ENCODE assay signal across 29 cellular contexts in genomic region chr4:185819144-185819543, GRCh38.
"Had no signal": no experiment of that assay in that cellular context is flagged by ENCODE, and none has a peak within 500 bp of the region (broad histone marks: within the 10 kb centered on the region; RNA-seq: fewer than 3 reads in every experiment).

No MANE protein-coding gene starts in this region.

- H3K4me3 Mint-ChIP-seq: mesothelial cell of epicardium; naive B cell; natural killer cell; nephron progenitor cell; neural progenitor cell; stimulated activated memory B cell treated with anti-CD40 and anti-IgM and Interleukin-4, amounts not matched to agents 10 μg/mL and 1 μg/mL and 100 μg/mL, for 72 hours; stimulated activated naive CD8-positive, alpha-beta T cell treated with anti-CD3 and anti-CD28 coated beads, Interleukin-15, amount 100 ng/mL, for 72 hours had no signal

- H3K4me1 Mint-ChIP-seq: naive B cell; natural killer cell; stimulated activated memory B cell treated with anti-CD40 and anti-IgM and Interleukin-4, amounts not matched to agents 10 μg/mL and 1 μg/mL and 100 μg/mL, for 72 hours; stimulated activated naive CD8-positive, alpha-beta T cell treated with anti-CD3 and anti-CD28 coated beads, Interleukin-15, amount 100 ng/mL, for 72 hours had no signal

- H3K27me3 Mint-ChIP-seq: stimulated activated naive CD8-positive, alpha-beta T cell treated with anti-CD3 and anti-CD28 coated beads, Interleukin-15, amount 100 ng/mL, for 72 hours had no signal

- H3K36me3 ChIP-seq: heart left ventricle, left ventricle myocardium inferior, neural progenitor cell, neutrophil, prostate gland, sigmoid colon, spleen, tibial artery, upper lobe of right lung had no signal

- H3K9me3 Mint-ChIP-seq: mesothelial cell of epicardium; natural killer cell; nephron progenitor cell; stimulated activated memory B cell treated with anti-CD40 and anti-IgM and Interleukin-4, amounts not matched to agents 10 μg/mL and 1 μg/mL and 100 μg/mL, for 72 hours had no signal

- H3K27ac ChIP-seq: neural progenitor cell, neutrophil, spleen, testis, tibial artery, upper lobe of right lung had no signal

- ATAC-seq: heart left ventricle; natural killer cell; right cardiac atrium; stimulated activated memory B cell treated with anti-CD40 and anti-IgM and Interleukin-4, amounts not matched to agents 10 μg/mL and 1 μg/mL and 100 μg/mL, for 72 hours; stimulated activated naive CD8-positive, alpha-beta T cell treated with anti-CD3 and anti-CD28 coated beads, Interleukin-15, amount 100 ng/mL, for 72 hours; upper lobe of right lung had no signal

- H3K4me2 ChIP-seq: neural progenitor cell had no signal

- FAIRE-seq: small intestine, urothelium cell line had no signal

- H2AFZ ChIP-seq: neural progenitor cell had no signal

- H3K9ac ChIP-seq: neural progenitor cell had no signal

- H3K27me3 ChIP-seq: heart left ventricle, neural progenitor cell, neutrophil, sigmoid colon, spleen, testis, tibial artery, upper lobe of right lung had no signal

- H3K27ac Mint-ChIP-seq: mesothelial cell of epicardium; naive B cell; natural killer cell; stimulated activated memory B cell treated with anti-CD40 and anti-IgM and Interleukin-4, amounts not matched to agents 10 μg/mL and 1 μg/mL and 100 μg/mL, for 72 hours; stimulated activated naive CD8-positive, alpha-beta T cell treated with anti-CD3 and anti-CD28 coated beads, Interleukin-15, amount 100 ng/mL, for 72 hours had no signal

- H3K36me3 Mint-ChIP-seq: mesothelial cell of epicardium; naive B cell; natural killer cell; neural progenitor cell; stimulated activated memory B cell treated with anti-CD40 and anti-IgM and Interleukin-4, amounts not matched to agents 10 μg/mL and 1 μg/mL and 100 μg/mL, for 72 hours had no signal

- H3K9me3 ChIP-seq: heart left ventricle, left ventricle myocardium inferior, neutrophil, prostate gland, sigmoid colon, testis, tibial artery, upper lobe of right lung had no signal

- H3K4me1 ChIP-seq: prostate gland, testis, tibial artery, upper lobe of right lung had no signal

- H3K4me3 ChIP-seq: heart left ventricle, left ventricle myocardium inferior, lung, neural progenitor cell, prostate gland, sigmoid colon, spleen, testis, tibial artery, upper lobe of right lung had no signal

- DNase-seq: heart left ventricle; islet precursor cell; left ventricle myocardium inferior; mesendoderm; naive B cell; natural killer cell; nephron progenitor cell; occipital lobe; retina; right cardiac atrium; sigmoid colon; small intestine; spleen; stimulated activated CD4-positive, alpha-beta T cell treated with anti-CD3 and anti-CD28 coated beads, Interleukin-2, amount 100 ng/mL, for 48 hours; stimulated activated CD4-positive, alpha-beta T cell treated with anti-CD3 and anti-CD28 coated beads, Interleukin-4, amount 100 ng/mL, for 4 hours; stimulated activated CD8-positive, alpha-beta memory T cell treated with anti-CD3 and anti-CD28 coated beads, Interleukin-4, amount 100 ng/mL, for 48 hours; stimulated activated naive CD4-positive, alpha-beta T cell treated with Interleukin-2 at 50 U/mL for 16 hours; stimulated activated naive CD8-positive, alpha-beta T cell treated with anti-CD3 and anti-CD28 coated beads, Interleukin-15, amount 100 ng/mL, for 72 hours; testis; tibial artery; trophoblast cell; upper lobe of right lung had no signal
